In genomic region chr16:12958366-12958765, GRCh38 we compare ENCODE assay signal across 19 cellular contexts. TPM values are rescaled to one million over a fixed set of nuclear protein-coding genes. Genes with fewer than 3 reads are reported as not detected.
"Had no signal": no experiment of that assay in that cellular context is flagged by ENCODE, and none has a peak within 500 bp of the region (broad histone marks: within the 10 kb centered on the region; RNA-seq: fewer than 3 reads in every experiment).

No MANE protein-coding gene starts in this region.

- H3K4me1 Mint-ChIP-seq: memory B cell; naive thymus-derived CD4-positive, alpha-beta T cell had no signal

- H3K27ac ChIP-seq: dorsolateral prefrontal cortex, heart left ventricle, left lung, lower lobe of right lung, parathyroid adenoma, psoas muscle, sigmoid colon, stomach, thoracic aorta, transverse colon had no signal

- H3K4me3 ChIP-seq: dorsolateral prefrontal cortex, heart left ventricle, left lung, lower lobe of right lung, psoas muscle, sigmoid colon, stomach, thoracic aorta, transverse colon had no signal

- H3K27me3 ChIP-seq: dorsolateral prefrontal cortex, heart left ventricle, left lung, sigmoid colon, stomach, transverse colon had no signal

- H3K4me1 ChIP-seq: heart left ventricle, left lung, lower lobe of right lung, parathyroid adenoma, psoas muscle, sigmoid colon, stomach, transverse colon had no signal

- H3K36me3 Mint-ChIP-seq: memory B cell; naive thymus-derived CD4-positive, alpha-beta T cell had no signal

- DNase-seq: cortex of kidney; dorsolateral prefrontal cortex; effector CD8-positive, alpha-beta T cell; heart left ventricle; left lung; lower lobe of right lung; midbrain; naive thymus-derived CD4-positive, alpha-beta T cell; nephron progenitor cell; psoas muscle; sigmoid colon; small intestine; stimulated activated CD4-positive, alpha-beta T cell treated with anti-CD3 and anti-CD28 coated beads, Interleukin-12 subunit alpha, Interleukin-12 subunit beta, amount 100 ng/mL, for 4 hours; stimulated activated naive CD4-positive, alpha-beta T cell; stomach; transverse colon had no signal

- H2AFZ ChIP-seq: parathyroid adenoma had no signal

- ATAC-seq: heart left ventricle; left lung; lower lobe of right lung; naive thymus-derived CD4-positive, alpha-beta T cell; psoas muscle had no signal

- H3K4me3 Mint-ChIP-seq: memory B cell; naive thymus-derived CD4-positive, alpha-beta T cell; nephron progenitor cell had no signal

- H3K27ac Mint-ChIP-seq: memory B cell; naive thymus-derived CD4-positive, alpha-beta T cell; nephron progenitor cell had no signal

- H3K36me3 ChIP-seq: heart left ventricle, left lung, lower lobe of right lung, sigmoid colon, stomach, thoracic aorta, transverse colon had no signal

- H3K79me2 ChIP-seq: parathyroid adenoma had no signal

RNA-seq across cellular contexts. Expression of gene SHISA9, which starts 57.0 kb away (rescaled TPM):
- total RNA-seq: lower lobe of right lung had no signal
- polyA plus RNA-seq: naive thymus-derived CD4-positive, alpha-beta T cell had no signal
